15 cellular contexts compared by ENCODE assay signal in genomic region chr1:11355594-11356467, GRCh38.
DNase-seq lines count a peak whose midpoint lies in the region; ATAC-seq and TF ChIP-seq lines count a peak whose summit lies in the region.
"Had no signal": no experiment of that assay in that cellular context is flagged by ENCODE, and none has a peak within 500 bp of the region (broad histone marks: within the 10 kb centered on the region; RNA-seq: fewer than 3 reads in every experiment).

No MANE protein-coding gene starts in this region.

- H3K9me3 ChIP-seq in SK-N-SH, result no peaks in the 10 kb centered on the region
- H3K9me3 ChIP-seq in NT2/D1 (ENCODE audit: insufficient read depth, low read length), result peaks cover 7% of the 10 kb centered on the region; the same call in 1 of the 2 replicates
- H3K9me3 ChIP-seq in iPS-18a (ENCODE audit: control insufficient read depth, low read depth, low read length), result no peaks in the 10 kb centered on the region
- H3K9me3 ChIP-seq in thyroid gland, result no peaks in the 10 kb centered on the region
- H3K9me3 ChIP-seq: breast epithelium, uterus had no signal

- H3K36me3 ChIP-seq in SK-N-SH (replicated peaks in 1 of 2; ENCODE audit: control insufficient read depth in 1 of 2, insufficient read depth in 2 of 2, low read length in 1 of 2) (no peaks in the 10 kb centered on the region), NT2/D1 (ENCODE audit: insufficient read depth, insufficient read length, low read length) (no peaks in the 10 kb centered on the region), iPS-18a (ENCODE audit: control insufficient read depth, low read depth, low read length) (no peaks in the 10 kb centered on the region), thyroid gland (no peaks in the 10 kb centered on the region)
- H3K36me3 ChIP-seq: breast epithelium, uterus had no signal

- TF ChIP-seq EP300 in SK-N-SH (IDR thresholded peaks at IDR 0.05; ENCODE audit: borderline replicate concordance in 1 of 2, low read depth in 1 of 2, low read length in 1 of 2), result no peak

- H2AFZ ChIP-seq in SK-N-SH (ENCODE audit: low read depth), result no peak overlapping the region

- no peak for ATAC-seq in SK-N-SH treated with all-trans-retinoic acid at 6 μM for 48 hours
- no peak for ATAC-seq in activated CD4-positive, alpha-beta T cell treated with anti-CD3 and anti-CD28 coated beads for 36 hours

- intact Hi-C loops in thyroid gland (cut with DNase I), result no loop called here
- intact Hi-C loops in activated CD4-positive, alpha-beta T cell treated with anti-CD3 and anti-CD28 coated beads for 36 hours (cut with DNase I, micrococcal nuclease), result no loop called here

- H3K27ac ChIP-seq in SK-N-SH (ENCODE audit: low read depth in 2 of 2, low read length in 1 of 2) (no peak overlapping the region), iPS-18a (ENCODE audit: low read length) (peak overlapping the region; percentile 25), thyroid gland (no peak overlapping the region)
- H3K27ac ChIP-seq: breast epithelium, uterus had no signal

- H3K4me3 Mint-ChIP-seq in activated CD4-positive, alpha-beta T cell treated with anti-CD3 and anti-CD28 coated beads for 36 hours, result no peak overlapping the region
- H3K4me3 Mint-ChIP-seq: HFFc6, immature natural killer cell had no signal

- peak; percentile 52 for DNase-seq in SK-N-SH
- peak; percentile 52 for DNase-seq in NT2/D1 (ENCODE audit: low read depth, low spot score)
- DNase-seq in thyroid gland, result peak; percentile 21 to 63
- DNase-seq in activated CD4-positive, alpha-beta T cell treated with anti-CD3 and anti-CD28 coated beads for 4 hours, result no peak
- DNase-seq in activated CD4-positive, alpha-beta T cell treated with anti-CD3 and anti-CD28 coated beads for 36 hours, result no peak
- DNase-seq in erythroblast (lab: John Stamatoyannopoulos, UW), result no peak
- DNase-seq: activated CD4-positive, alpha-beta T cell treated with anti-CD3 and anti-CD28 coated beads for 1 hour; HFFc6; immature natural killer cell; Karpas-422; SW 1271; uterus had no signal

- no peak overlapping the region for H3K4me2 ChIP-seq in SK-N-SH

- H3K27ac Mint-ChIP-seq in activated CD4-positive, alpha-beta T cell treated with anti-CD3 and anti-CD28 coated beads for 36 hours, result no peak overlapping the region
- H3K27ac Mint-ChIP-seq: HFFc6 had no signal

- TF ChIP-seq RAD21 in SK-N-SH (IDR thresholded peaks at IDR 0.05; ENCODE audit: low read length), result no peak

- WGBS in SK-N-SH (ENCODE audit: low lambda C conversion rate), result 50% methylated on average over 9 of the region's 20 CpGs
- 6 to 12% methylated on average over 13 to 19 of the region's 20 CpGs for WGBS in thyroid gland, 2 donors

- no peaks in the 10 kb centered on the region for H3K9me3 Mint-ChIP-seq in activated CD4-positive, alpha-beta T cell treated with anti-CD3 and anti-CD28 coated beads for 36 hours (ENCODE audit: low read depth)
- H3K9me3 Mint-ChIP-seq: immature natural killer cell had no signal

- CTCF ChIA-PET in SK-N-SH (lab: Yijun Ruan, JAX), result interaction anchor here (0.9 to 1.0 kb wide), 3 partner anchors 114 to 290 kb away, joined by 3 to 4 read pairs (median 3); partner anchors contain the start of gene DISP3
- CTCF ChIA-PET in activated CD4-positive, alpha-beta T cell treated with anti-CD3 and anti-CD28 coated beads for 36 hours (lab: Charles Lee), result interaction anchor here (0.6 to 1.3 kb wide), 2 partner anchors 8 to 80 kb away, joined by 3 read pairs; no protein-coding TSS in a partner anchor

- H3K4me3 ChIP-seq in SK-N-SH (ENCODE audit: low read depth in 2 of 2, low read length in 1 of 2) (no peak overlapping the region), NT2/D1 (ENCODE audit: insufficient read length, low read depth) (no peak overlapping the region), iPS-18a (ENCODE audit: low read length) (peak overlapping the region; percentile 47), thyroid gland (replicated peaks in 1 of 3) (no peak overlapping the region)
- H3K4me3 ChIP-seq: breast epithelium, uterus had no signal

- H4K20me1 ChIP-seq in SK-N-SH (ENCODE audit: insufficient read depth), result no peaks in the 10 kb centered on the region

- TF ChIP-seq POLR2A in thyroid gland (IDR thresholded peaks at IDR 0.05), result no peak
- TF ChIP-seq POLR2A in erythroblast (IDR thresholded peaks at IDR 0.05; ENCODE audit: low read length), result no peak

- H3K79me2 ChIP-seq in SK-N-SH (ENCODE audit: insufficient read depth), result no peaks in the 10 kb centered on the region

- no peaks in the 10 kb centered on the region for H3K9me2 ChIP-seq in SK-N-SH

- peaks cover 12% of the 10 kb centered on the region for H3K4me1 Mint-ChIP-seq in activated CD4-positive, alpha-beta T cell treated with anti-CD3 and anti-CD28 coated beads for 36 hours

- POLR2A ChIA-PET in SK-N-SH (lab: Yijun Ruan, JAX), result no interaction called here
- POLR2A ChIA-PET in activated CD4-positive, alpha-beta T cell treated with anti-CD3 and anti-CD28 coated beads for 36 hours (lab: Charles Lee), result no interaction called here

- H3K36me3 Mint-ChIP-seq in activated CD4-positive, alpha-beta T cell treated with anti-CD3 and anti-CD28 coated beads for 36 hours (ENCODE audit: low read depth), result no peaks in the 10 kb centered on the region
- H3K36me3 Mint-ChIP-seq: immature natural killer cell had no signal

- H3K27me3 Mint-ChIP-seq in activated CD4-positive, alpha-beta T cell treated with anti-CD3 and anti-CD28 coated beads for 36 hours, result peaks cover 8% of the 10 kb centered on the region

- H3K4me1 ChIP-seq in SK-N-SH (ENCODE audit: control insufficient read depth in 1 of 2, insufficient read depth in 2 of 2, low read depth in 1 of 2, low read length in 1 of 2) (peaks cover 0 to 11% of the 10 kb centered on the region in 2 experiments; a peak in 1 of 4 replicates), NT2/D1 (ENCODE audit: insufficient read depth, insufficient read length) (peaks cover 12% of the 10 kb centered on the region), iPS-18a (ENCODE audit: control insufficient read depth, low read depth, low read length) (peaks cover 20% of the 10 kb centered on the region), thyroid gland (no peaks in the 10 kb centered on the region)
- H3K4me1 ChIP-seq: breast epithelium, uterus had no signal

- no peak for TF ChIP-seq CTCF in SK-N-SH (IDR thresholded peaks at IDR 0.05)
- no peak for TF ChIP-seq CTCF in thyroid gland (IDR thresholded peaks at IDR 0.05)

- H3K9ac ChIP-seq in SK-N-SH (no peak overlapping the region), NT2/D1 (ENCODE audit: insufficient read length, low read depth) (no peak overlapping the region), iPS-18a (ENCODE audit: low read length) (peak overlapping the region; percentile 26)

- H3F3A ChIP-seq in SK-N-SH (replicated peaks; ENCODE audit: insufficient read depth), result no peaks in the 10 kb centered on the region

- H3K27me3 ChIP-seq in SK-N-SH (ENCODE audit: insufficient read depth), result 0 out of 2 replicates have a peak, but pooled peaks cover 9% of the 10 kb centered on the region
- peaks cover 50% of the 10 kb centered on the region for H3K27me3 ChIP-seq in NT2/D1 (ENCODE audit: insufficient read depth, insufficient read length)
- H3K27me3 ChIP-seq in iPS-18a (ENCODE audit: control insufficient read depth, insufficient read depth, low read length), result no peaks in the 10 kb centered on the region
- H3K27me3 ChIP-seq in thyroid gland, result peaks cover 5% of the 10 kb centered on the region
- H3K27me3 ChIP-seq: uterus had no signal

TF ChIP-seq in SK-N-SH, 30 proteins besides CTCF, POLR2A, EP300 and RAD21:
- TF ChIP-seq FOXM1 (IDR thresholded peaks at IDR 0.05; ENCODE audit: low read depth), result no peak
- TF ChIP-seq YY1 (IDR thresholded peaks at IDR 0.05; ENCODE audit: low read depth), result no peak
- TF ChIP-seq, protein P1, sequence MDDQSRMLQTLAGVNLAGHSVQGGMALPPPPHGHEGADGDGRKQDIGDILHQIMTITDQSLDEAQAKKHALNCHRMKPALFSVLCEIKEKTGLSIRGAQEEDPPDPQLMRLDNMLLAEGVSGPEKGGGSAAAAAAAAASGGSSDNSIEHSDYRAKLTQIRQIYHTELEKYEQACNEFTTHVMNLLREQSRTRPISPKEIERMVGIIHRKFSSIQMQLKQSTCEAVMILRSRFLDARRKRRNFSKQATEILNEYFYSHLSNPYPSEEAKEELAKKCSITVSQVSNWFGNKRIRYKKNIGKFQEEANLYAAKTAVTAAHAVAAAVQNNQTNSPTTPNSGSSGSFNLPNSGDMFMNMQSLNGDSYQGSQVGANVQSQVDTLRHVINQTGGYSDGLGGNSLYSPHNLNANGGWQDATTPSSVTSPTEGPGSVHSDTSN (IDR thresholded peaks at IDR 0.05), result no peak

TF ChIP-seq in SK-N-SH treated with all-trans-retinoic acid at 6 μM for 48 hours, 23 proteins besides CTCF, POLR2A, EP300 and RAD21 (continues in another document):
- no peak for TF ChIP-seq TCF4 (CRISPR knock-in tag; IDR thresholded peaks at IDR 0.05; ENCODE audit: borderline replicate concordance)
- no peak for TF ChIP-seq GLIS3 (CRISPR knock-in tag; IDR thresholded peaks at IDR 0.05)
- TF ChIP-seq CSRNP3 (CRISPR knock-in tag; IDR thresholded peaks at IDR 0.05), result no peak
- TF ChIP-seq OSR1 (CRISPR knock-in tag; IDR thresholded peaks at IDR 0.05), result no peak
- TF ChIP-seq ZFP3 (CRISPR knock-in tag; IDR thresholded peaks at IDR 0.05), result no peak
- no peak for TF ChIP-seq CSDC2 (CRISPR knock-in tag; IDR thresholded peaks at IDR 0.05)
- TF ChIP-seq ZNF70 (CRISPR knock-in tag; IDR thresholded peaks at IDR 0.05), result no peak
- TF ChIP-seq RARB (CRISPR knock-in tag; IDR thresholded peaks at IDR 0.05), result no peak
- TF ChIP-seq ESRRG (CRISPR knock-in tag; IDR thresholded peaks at IDR 0.05), result no peak
- no peak for TF ChIP-seq ZNF8 (CRISPR knock-in tag; IDR thresholded peaks at IDR 0.05)

Comparison
In these comparisons a context has a peak if more than half of its experiments do, and no peak if none do; other contexts are left out.
1. DNase-seq: peak in SK-N-SH (single experiment), NT2/D1 (single experiment) and thyroid gland (2 of 2); none in activated CD4-positive, alpha-beta T cell treated with anti-CD3 and anti-CD28 coated beads for 4 hours (0 of 2), activated CD4-positive, alpha-beta T cell treated with anti-CD3 and anti-CD28 coated beads for 36 hours (single experiment) and erythroblast (0 of 2).